In the genomic region with DNA sequence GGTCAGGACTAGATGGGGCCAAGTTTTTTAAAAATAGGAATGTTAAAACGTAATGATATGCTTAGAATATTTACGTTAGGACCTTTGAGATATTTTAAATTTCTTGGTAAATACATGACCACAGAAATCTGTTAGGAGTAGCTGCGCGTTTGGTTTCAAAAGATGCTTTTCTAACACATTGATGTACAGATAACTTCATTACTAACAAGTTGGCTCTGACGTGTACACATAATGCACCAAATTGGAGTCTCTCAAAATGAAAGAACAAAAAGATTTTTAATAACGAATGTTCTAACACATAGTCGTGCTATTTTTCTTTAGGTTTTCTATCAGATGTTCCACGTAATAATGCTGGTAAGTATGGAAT, we compare ENCODE assay signal across 8 cellular contexts. TPM values are rescaled to one million over a fixed set of nuclear protein-coding genes. Genes with fewer than 3 reads are reported as not detected.
A peak's percentile ranks its signal among the peaks of the same experiment; 100 is the strongest.
DNase-seq lines count a peak whose midpoint lies in the region; ATAC-seq and TF ChIP-seq lines count a peak whose summit lies in the region.

No MANE protein-coding gene starts in this region.

- peak overlapping the region; percentile 100 for H3K4me2 ChIP-seq in osteoblast (ENCODE audit: insufficient read depth, low read length)

- no peak for TF ChIP-seq CTCF in CD8-positive, alpha-beta T cell (IDR thresholded peaks at IDR 0.05)
- TF ChIP-seq CTCF in endodermal cell (conservative IDR thresholded peaks at IDR 0.05): no peak
- no peak for TF ChIP-seq CTCF in osteoblast (IDR thresholded peaks at IDR 0.05; ENCODE audit: extremely low read depth, low read depth, low read length)

- H3K36me3 Mint-ChIP-seq in CD8-positive, alpha-beta T cell: peaks cover 19% of the 10 kb centered on the region
- H3K36me3 Mint-ChIP-seq in endodermal cell (ENCODE audit: low read depth): peaks cover 17% of the 10 kb centered on the region

- POLR2A ChIA-PET in CD8-positive, alpha-beta T cell (lab: Charles Lee): interaction anchor here (1.5 kb wide), 3 partner anchors 11 to 111 kb away, joined by 4 to 6 read pairs (median 4); partner anchors contain the start of genes PPIG and SSB

- H3K9ac ChIP-seq in NT2/D1 (ENCODE audit: insufficient read length, low read depth) (peak overlapping the region; percentile 89), endodermal cell (ENCODE audit: extremely low read depth, low read length, poor library complexity, severe bottlenecking) (peak overlapping the region; percentile 94)

- 66 to 96% methylated on average over 3 to 8 of the region's 8 CpGs for WGBS in endodermal cell (ENCODE audit: insufficient coverage in 1 of 2, insufficient read length in 1 of 2), 2 experiments

- no peaks in the 10 kb centered on the region for H3K27me3 ChIP-seq in CD8-positive, alpha-beta T cell (ENCODE audit: insufficient read depth, low read length)
- H3K27me3 ChIP-seq in NT2/D1 (ENCODE audit: insufficient read depth, insufficient read length): peaks cover 4% of the 10 kb centered on the region
- H3K27me3 ChIP-seq in endodermal cell (ENCODE audit: control insufficient read depth, insufficient read depth, low read length, poor library complexity, severe bottlenecking): peaks cover 5% of the 10 kb centered on the region
- H3K27me3 ChIP-seq in osteoblast (ENCODE audit: insufficient read depth, low read length): no peaks in the 10 kb centered on the region

- peaks cover 19% of the 10 kb centered on the region for H3K4me1 Mint-ChIP-seq in CD8-positive, alpha-beta T cell (ENCODE audit: low read depth)
- H3K4me1 Mint-ChIP-seq in endodermal cell: no peaks in the 10 kb centered on the region

- H3K4me3 Mint-ChIP-seq in CD8-positive, alpha-beta T cell: peak overlapping the region; percentile 95
- peak overlapping the region; percentile 78 for H3K4me3 Mint-ChIP-seq in endodermal cell

- no peaks in the 10 kb centered on the region for H4K20me1 ChIP-seq in osteoblast (ENCODE audit: insufficient read depth, low read length)

- H3K4me3 ChIP-seq in CD8-positive, alpha-beta T cell (ENCODE audit: low read depth, low read length): peak overlapping the region; percentile 49
- H3K4me3 ChIP-seq in NT2/D1 (ENCODE audit: insufficient read length, low read depth): peak overlapping the region; percentile 85
- H3K4me3 ChIP-seq in endodermal cell (ENCODE audit: low read length): peak overlapping the region; percentile 98
- H3K4me3 ChIP-seq in osteoblast (ENCODE audit: insufficient read depth, low read length): peak overlapping the region; percentile 82

- intact Hi-C loops in CD8-positive, alpha-beta T cell (cut with DNase I, micrococcal nuclease): loop anchor here (1.0 to 10.0 kb wide), 12 partner anchors 37 to 1742 kb away; partner anchors contain the start of genes FASTKD1 (in 2 of the 2), PPIG (in 2 of the 2), SSB (in 2 of the 2) and DCAF17 (in 1 of the 2)

- H3K4me1 ChIP-seq in CD8-positive, alpha-beta T cell (ENCODE audit: insufficient read depth, low read length): peaks cover 11% of the 10 kb centered on the region
- H3K4me1 ChIP-seq in NT2/D1 (ENCODE audit: insufficient read depth, insufficient read length) (no peaks in the 10 kb centered on the region), endodermal cell (ENCODE audit: control insufficient read depth, insufficient read depth, low read length) (no peaks in the 10 kb centered on the region), osteoblast (ENCODE audit: insufficient read depth, low read length) (peaks cover 7% of the 10 kb centered on the region)

- peaks cover 10% of the 10 kb centered on the region for H3K9me3 Mint-ChIP-seq in CD8-positive, alpha-beta T cell
- no peaks in the 10 kb centered on the region for H3K9me3 Mint-ChIP-seq in endodermal cell

- no peaks in the 10 kb centered on the region for H3K36me3 ChIP-seq in CD8-positive, alpha-beta T cell (ENCODE audit: insufficient read depth, low read length)
- H3K36me3 ChIP-seq in NT2/D1 (ENCODE audit: insufficient read depth, insufficient read length, low read length) (peaks cover 26% of the 10 kb centered on the region), endodermal cell (ENCODE audit: control insufficient read depth, insufficient read depth, low read length) (peaks cover 26% of the 10 kb centered on the region), osteoblast (ENCODE audit: insufficient read depth, low read length) (no peaks in the 10 kb centered on the region)

- no peak for ATAC-seq in CD8-positive, alpha-beta T cell
- no peak for ATAC-seq in HG02970 (IDR thresholded peaks at IDR 0.05; ENCODE audit: low FRiP score, unreplicated experiment)
- no peak for ATAC-seq in GM18907 (IDR thresholded peaks at IDR 0.05; ENCODE audit: unreplicated experiment)
- no peak for ATAC-seq in GM18502 (IDR thresholded peaks at IDR 0.05; ENCODE audit: poor library complexity, unreplicated experiment)

- H2AFZ ChIP-seq in osteoblast (ENCODE audit: low read length): peak overlapping the region; percentile 99

- no peak for DNase-seq in CD8-positive, alpha-beta T cell
- DNase-seq in NT2/D1 (ENCODE audit: low read depth, low spot score) (no peak), endodermal cell (no peak), osteoblast (ENCODE audit: insufficient read length, low spot score, missing footprints) (no peak), NCI-H2196 treated with DMSO at 0.1 percent for 48 hours (lab: John Stamatoyannopoulos, UW; ENCODE audit: unreplicated experiment) (no peak)

- peaks cover 2% of the 10 kb centered on the region for H3K79me2 ChIP-seq in osteoblast (ENCODE audit: insufficient read depth, low read length)

- no peaks in the 10 kb centered on the region for H3K9me3 ChIP-seq in CD8-positive, alpha-beta T cell (ENCODE audit: low read length)
- H3K9me3 ChIP-seq in NT2/D1 (ENCODE audit: insufficient read depth, low read length) (no peaks in the 10 kb centered on the region), endodermal cell (ENCODE audit: control insufficient read depth, low read length) (no peaks in the 10 kb centered on the region), osteoblast (ENCODE audit: low read depth, low read length) (no peaks in the 10 kb centered on the region)

- H3K27ac ChIP-seq in CD8-positive, alpha-beta T cell (ENCODE audit: low read depth, low read length): peak overlapping the region; percentile 86
- H3K27ac ChIP-seq in endodermal cell (ENCODE audit: low read depth, low read length): peak overlapping the region; percentile 72
- H3K27ac ChIP-seq in osteoblast (ENCODE audit: low read depth, low read length): peak overlapping the region; percentile 90

- peaks cover 2% of the 10 kb centered on the region for H3K27me3 Mint-ChIP-seq in CD8-positive, alpha-beta T cell (ENCODE audit: low read depth)
- H3K27me3 Mint-ChIP-seq in endodermal cell (ENCODE audit: insufficient read depth): peaks cover 17% of the 10 kb centered on the region

- peak overlapping the region; percentile 99 for H3K27ac Mint-ChIP-seq in CD8-positive, alpha-beta T cell
- peak overlapping the region; percentile 92 for H3K27ac Mint-ChIP-seq in endodermal cell

- CTCF ChIA-PET in CD8-positive, alpha-beta T cell (lab: Charles Lee): no interaction called here

RNA-seq across cellular contexts. Expression of gene PHOSPHO2, which starts 0.6 kb away (rescaled TPM):
- total RNA-seq in CD8-positive, alpha-beta T cell: 1 to 10 TPM; 2.3 TPM
- total RNA-seq in endodermal cell (1 to 10 TPM; 6.3 to 7.3 TPM), osteoblast (3.6 and 5.0 TPM in 2 replicates)
- polyA plus RNA-seq in endodermal cell (2013, experiment 1 of 2): 6.6 TPM
- polyA plus RNA-seq in endodermal cell (2013, experiment 2 of 2): 6.5 TPM

RNA-seq across cellular contexts. Expression of gene CFAP210, which starts 0.7 kb away (rescaled TPM):
- total RNA-seq in CD8-positive, alpha-beta T cell: 1 to 10 TPM in 1 of 2 experiments, under 1 TPM in 1; 0.95 to 1.4 TPM
- total RNA-seq in endodermal cell (1 to 10 TPM in 1 of 2 donors, under 1 TPM in 1; 0.70 to 1.9 TPM), osteoblast (under 0.01 and 0.36 TPM in 2 replicates)
- polyA plus RNA-seq in endodermal cell (2013, experiment 1 of 2): 1.2 TPM
- 1.7 TPM for polyA plus RNA-seq in endodermal cell (2013, experiment 2 of 2)

RNA-seq across cellular contexts. Expression of gene KLHL23, which starts 38.8 kb away (rescaled TPM):
- under 1 TPM; 0.35 to 0.36 TPM for total RNA-seq in CD8-positive, alpha-beta T cell
- total RNA-seq in endodermal cell (10 to 100 TPM; 43.4 to 61.9 TPM), osteoblast (0.29 and 0.72 TPM in 2 replicates)
- 53.5 TPM for polyA plus RNA-seq in endodermal cell (2013, experiment 1 of 2)
- 51.0 TPM for polyA plus RNA-seq in endodermal cell (2013, experiment 2 of 2)

Comparison
In these comparisons a context has a peak if more than half of its experiments do, and no peak if none do; other contexts are left out.
1. RNA of gene KLHL23, which starts 38.8 kb away (total RNA-seq): 43.4 to 61.9 TPM in endodermal cell; 0.29 to 0.72 TPM in osteoblast and 0.35 to 0.36 TPM in CD8-positive, alpha-beta T cell; every median in the first group is over 10 times any median in the second.
2. Peak in every context shown above with its lines, with median percentiles within 50 percentile points of each other: H3K27ac ChIP-seq and H3K4me3 ChIP-seq.